19 cellular contexts compared by ENCODE assay signal in the genomic region with DNA sequence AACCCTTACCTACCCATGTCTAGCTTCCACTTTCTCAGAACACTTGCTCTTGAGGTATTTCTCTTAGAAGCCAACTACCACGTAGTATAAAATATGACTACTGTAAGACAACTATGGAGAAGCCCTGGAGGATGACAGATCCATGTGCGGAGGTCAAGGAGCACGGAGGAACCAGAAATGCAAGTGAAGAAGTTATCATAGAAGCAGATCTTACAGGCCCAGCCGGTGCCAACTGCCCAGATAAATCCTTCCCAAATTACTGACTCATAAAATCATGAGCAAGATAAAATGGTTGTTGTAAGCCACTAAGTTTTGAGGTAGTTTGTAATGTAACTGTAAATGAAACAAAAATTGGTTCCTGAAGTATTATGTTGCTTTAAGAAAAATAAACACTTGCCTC. TPM values are rescaled to one million over a fixed set of nuclear protein-coding genes. Genes with fewer than 3 reads are reported as not detected.
DNase-seq lines count a peak whose midpoint lies in the region; FAIRE-seq and TF ChIP-seq lines count a peak whose summit lies in the region.
"Had no signal": no experiment of that assay in that cellular context is flagged by ENCODE, and none has a peak within 500 bp of the region (broad histone marks: within the 10 kb centered on the region; RNA-seq: fewer than 3 reads in every experiment).

No MANE protein-coding gene starts in this region.

- no peak for TF ChIP-seq POLR2A in H54 (IDR thresholded peaks at IDR 0.05; ENCODE audit: low read depth, low read length)

- H3K27ac Mint-ChIP-seq in CD4-positive, alpha-beta memory T cell, result peak overlapping the region in 4 of 7 donors; percentile 17 to 85 (median 58)
- H3K27ac Mint-ChIP-seq in mesothelial cell of epicardium (peak overlapping the region; percentile 43), neural progenitor cell (no peak overlapping the region)
- H3K27ac Mint-ChIP-seq: activated T-helper 2 cell treated with anti-CD3 and anti-CD28 coated beads, Interferon-gamma antibody, Interleukin-2, Interleukin-4, amounts not matched to agents 10 μg/mL and 5 μg/mL and 100 μg/mL, durations not matched to agents 14 hours and 24 hours and 36 hours had no signal

- H3K4me2 ChIP-seq in neural progenitor cell, result no peak overlapping the region

- POLR2A ChIA-PET in CD4-positive, alpha-beta memory T cell (lab: Charles Lee; ENCODE audit: partially characterized antibody), result interaction anchor here (1.6 to 2.3 kb wide), 2 partner anchors 11 to 12 kb away, joined by 4 to 10 read pairs; a partner anchor contains a TSS

- H3K9ac ChIP-seq in adipocyte (ENCODE audit: low read length) (peak overlapping the region; percentile 22), neural progenitor cell (no peak overlapping the region)

- no peak overlapping the region for H3K4me3 Mint-ChIP-seq in CD4-positive, alpha-beta memory T cell
- H3K4me3 Mint-ChIP-seq in mesothelial cell of epicardium (no peak overlapping the region), neural progenitor cell (no peak overlapping the region)
- H3K4me3 Mint-ChIP-seq: immature natural killer cell, T-cell had no signal

- H3K36me3 Mint-ChIP-seq in CD4-positive, alpha-beta memory T cell, result peaks cover 14 to 41% of the 10 kb centered on the region in 2 donors
- H3K36me3 Mint-ChIP-seq in mesothelial cell of epicardium (no peaks in the 10 kb centered on the region), neural progenitor cell (peaks cover 3% of the 10 kb centered on the region)

- H3K27ac ChIP-seq in CD4-positive, alpha-beta memory T cell (ENCODE audit: low read depth, low read length), result no peak overlapping the region
- no peak overlapping the region for H3K27ac ChIP-seq in neural progenitor cell
- H3K27ac ChIP-seq: heart left ventricle, right lobe of liver, transverse colon had no signal

- H3K79me2 ChIP-seq in neural progenitor cell (ENCODE audit: low read depth), result peaks cover 5% of the 10 kb centered on the region

- peaks cover 16% of the 10 kb centered on the region for H3K36me3 ChIP-seq in CD4-positive, alpha-beta memory T cell (ENCODE audit: insufficient read depth, low read length)
- peaks cover 36% of the 10 kb centered on the region for H3K36me3 ChIP-seq in adipocyte (ENCODE audit: control insufficient read depth, insufficient read depth, low read length, severe bottlenecking)
- H3K36me3 ChIP-seq in neural progenitor cell, result no peaks in the 10 kb centered on the region
- H3K36me3 ChIP-seq: transverse colon had no signal

- peaks cover 8% of the 10 kb centered on the region for H4K20me1 ChIP-seq in neural progenitor cell (ENCODE audit: low read depth)

- H3K4me3 ChIP-seq in CD4-positive, alpha-beta memory T cell (ENCODE audit: low read length in 2 of 2), result no peak overlapping the region
- H3K4me3 ChIP-seq in adipocyte (ENCODE audit: low read length), result no peak overlapping the region
- no peak overlapping the region for H3K4me3 ChIP-seq in neural progenitor cell
- H3K4me3 ChIP-seq: heart left ventricle, right lobe of liver, transverse colon had no signal

- TF ChIP-seq CTCF in mesothelial cell of epicardium (IDR thresholded peaks at IDR 0.05; ENCODE audit: unreplicated experiment), result no peak
- no peak for TF ChIP-seq CTCF in neural progenitor cell (IDR thresholded peaks at IDR 0.05)

- intact Hi-C loops in CD4-positive, alpha-beta memory T cell (cut with micrococcal nuclease), result no loop called here

- peaks cover 3% of the 10 kb centered on the region for H3F3A ChIP-seq in neural progenitor cell (ENCODE audit: low read depth)

- peak; percentile 69 for FAIRE-seq in H54 (lab: Jason Lieb, UNC)

- DNase-seq in CD4-positive, alpha-beta memory T cell, result no peak
- DNase-seq in H54 (ENCODE audit: insufficient read length, low spot score), result no peak
- no peak for DNase-seq in adipocyte (ENCODE audit: low read depth)
- no peak for DNase-seq in mesothelial cell of epicardium (ENCODE audit: low spot score in 2 of 2, unreplicated experiment in 2 of 2)
- no peak for DNase-seq in neural progenitor cell (ENCODE audit: low spot score)
- no peak for DNase-seq in cerebellum (ENCODE audit: low spot score)
- DNase-seq in activated CD8-positive, alpha-beta memory T cell treated with anti-CD3 and anti-CD28 coated beads, Interleukin-2, amount 50 U/mL, for 4 hours, result no peak
- DNase-seq: anterior cingulate cortex; effector memory CD4-positive, alpha-beta T cell; heart left ventricle; immature natural killer cell; NCI-H1417; NCI-H69; right lobe of liver; Right ventricle myocardium superior; stimulated activated naive CD4-positive, alpha-beta T cell; T-cell; transverse colon had no signal

- H3K27me3 ChIP-seq in CD4-positive, alpha-beta memory T cell (ENCODE audit: insufficient read depth, low read length), result no peaks in the 10 kb centered on the region
- no peaks in the 10 kb centered on the region for H3K27me3 ChIP-seq in adipocyte (replicated peaks; ENCODE audit: control insufficient read depth, insufficient read depth, low read length)
- H3K27me3 ChIP-seq in neural progenitor cell, result no peaks in the 10 kb centered on the region
- H3K27me3 ChIP-seq: heart left ventricle, right lobe of liver, transverse colon had no signal

- CTCF ChIA-PET in CD4-positive, alpha-beta memory T cell (lab: Charles Lee; ENCODE audit: partially characterized antibody), result interaction anchor here (0.8 to 6.6 kb wide), 15 partner anchors 11 to 270 kb away, joined by 3 to 78 read pairs (median 5); a partner anchor contains a TSS

- H3K4me1 ChIP-seq in CD4-positive, alpha-beta memory T cell (ENCODE audit: insufficient read depth, low read length), result peaks cover 49% of the 10 kb centered on the region
- H3K4me1 ChIP-seq in adipocyte (ENCODE audit: control insufficient read depth, insufficient read depth, low read length) (peaks cover 29% of the 10 kb centered on the region), neural progenitor cell (no peaks in the 10 kb centered on the region)

- no peaks in the 10 kb centered on the region for H3K9me3 ChIP-seq in CD4-positive, alpha-beta memory T cell (ENCODE audit: control insufficient read depth in 1 of 2, low read length in 2 of 2)
- H3K9me3 ChIP-seq in adipocyte (ENCODE audit: control insufficient read depth, low read length) (no peaks in the 10 kb centered on the region), neural progenitor cell (ENCODE audit: low read depth) (no peaks in the 10 kb centered on the region)
- H3K9me3 ChIP-seq: heart left ventricle, right lobe of liver, transverse colon had no signal

- H3K9me3 Mint-ChIP-seq in CD4-positive, alpha-beta memory T cell, result no peaks in the 10 kb centered on the region
- H3K9me3 Mint-ChIP-seq in mesothelial cell of epicardium, result no peaks in the 10 kb centered on the region
- no peaks in the 10 kb centered on the region for H3K9me3 Mint-ChIP-seq in neural progenitor cell
- H3K9me3 Mint-ChIP-seq: activated T-helper 2 cell treated with anti-CD3 and anti-CD28 coated beads, Interferon-gamma antibody, Interleukin-2, Interleukin-4, amounts not matched to agents 10 μg/mL and 5 μg/mL and 100 μg/mL, durations not matched to agents 14 hours and 24 hours and 36 hours; immature natural killer cell; T-cell had no signal

- H3K27me3 Mint-ChIP-seq in CD4-positive, alpha-beta memory T cell, result no peaks in the 10 kb centered on the region
- H3K27me3 Mint-ChIP-seq in mesothelial cell of epicardium (ENCODE audit: low read depth) (no peaks in the 10 kb centered on the region), neural progenitor cell (ENCODE audit: insufficient read depth, low read depth) (peaks cover 2% of the 10 kb centered on the region)
- H3K27me3 Mint-ChIP-seq: T-cell had no signal

- no peak overlapping the region for H2AFZ ChIP-seq in neural progenitor cell (replicated peaks)

- peaks cover 39 to 70% (median 51%) of the 10 kb centered on the region in 4 donors for H3K4me1 Mint-ChIP-seq in CD4-positive, alpha-beta memory T cell
- H3K4me1 Mint-ChIP-seq in mesothelial cell of epicardium, result peaks cover 5% of the 10 kb centered on the region
- H3K4me1 Mint-ChIP-seq in neural progenitor cell, result no peaks in the 10 kb centered on the region

RNA-seq across cellular contexts. Expression of a gene that starts 12.6 kb away (rescaled TPM):
- 10 to 100 TPM; 43.9 to 48.3 TPM for total RNA-seq in CD4-positive, alpha-beta memory T cell
- polyA plus RNA-seq in CD4-positive, alpha-beta memory T cell, result 10 to 100 TPM; 50.2 to 68.5 TPM
- total RNA-seq in mesothelial cell of epicardium (20.8 to 24.4 TPM (median 21.7 TPM) in 3 replicates), neural progenitor cell (ENCODE audit: low replicate concordance) (32.2 and 42.0 TPM in 2 replicates), cerebellum (44.5 TPM)
